Comparison of ENCODE assay signal across 18 cellular contexts in the genomic region with DNA sequence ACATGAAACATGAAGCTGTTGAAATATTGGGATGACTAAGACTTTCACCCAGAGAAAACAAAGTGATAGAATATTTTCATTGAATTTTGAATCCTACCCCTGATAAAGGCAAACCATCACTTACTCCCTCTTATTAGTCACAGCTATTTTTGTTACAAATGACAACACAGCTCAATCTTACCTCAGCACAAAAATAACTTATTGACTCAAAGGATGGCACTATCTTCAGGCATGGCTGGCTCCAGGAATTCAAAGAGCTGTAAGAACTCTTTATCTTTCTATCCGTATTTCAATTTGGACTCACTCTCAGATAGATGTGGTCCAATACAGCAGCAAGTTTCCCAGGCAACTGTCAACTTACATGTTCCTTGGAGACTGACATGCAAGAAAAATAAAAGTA.
DNase-seq lines count a peak whose midpoint lies in the region; ATAC-seq and TF ChIP-seq lines count a peak whose summit lies in the region.
"Had no signal": no experiment of that assay in that cellular context is flagged by ENCODE, and none has a peak within 500 bp of the region (broad histone marks: within the 10 kb centered on the region; RNA-seq: fewer than 3 reads in every experiment).

No MANE protein-coding gene starts in this region.

- H3K4me1 ChIP-seq in psoas muscle: no peaks in the 10 kb centered on the region
- H3K4me1 ChIP-seq: BLaER1 had no signal

- TF ChIP-seq CTCF in psoas muscle (IDR thresholded peaks at IDR 0.05): no peak

- no peaks in the 10 kb centered on the region for H3K9me3 Mint-ChIP-seq in activated CD4-positive, alpha-beta T cell treated with anti-CD3 and anti-CD28 coated beads, Interleukin-2, amount 10 ng/mL, durations not matched to agents 24 days and 14 days
- H3K9me3 Mint-ChIP-seq in activated CD4-positive, alpha-beta T cell treated with anti-CD3 and anti-CD28 coated beads, Interleukin-2, amount 10 ng/mL, durations not matched to agents 7 days and 5 days: no peaks in the 10 kb centered on the region
- no peaks in the 10 kb centered on the region for H3K9me3 Mint-ChIP-seq in activated T-helper 1 cell treated with anti-CD3 and anti-CD28 coated beads, Interleukin-12 subunit alpha, Interleukin-12 subunit beta, Interleukin-2, Interleukin-4 antibody, amounts not matched to agents 30 ng/mL and 10 ng/mL and 1 ng/mL, durations not matched to agents 14 hours and 24 hours and 36 hours
- H3K9me3 Mint-ChIP-seq: H9, IgD-negative memory B cell had no signal

- no peak overlapping the region for H3K27ac ChIP-seq in psoas muscle
- H3K27ac ChIP-seq: 22Rv1, BLaER1 had no signal

- intact Hi-C loops in activated CD4-positive, alpha-beta T cell treated with anti-CD3 and anti-CD28 coated beads, Interleukin-2, amount 10 ng/mL, durations not matched to agents 24 days and 14 days (cut with micrococcal nuclease): no loop called here
- intact Hi-C loops in psoas muscle (cut with DNase I) (no loop called here), cardiac septum (cut with DNase I) (no loop called here)
- intact Hi-C loops in activated T-helper 1 cell treated with anti-CD3 and anti-CD28 coated beads, Interleukin-12 subunit alpha, Interleukin-12 subunit beta, Interleukin-2, Interleukin-4 antibody, amounts not matched to agents 30 ng/mL and 10 ng/mL and 1 ng/mL, durations not matched to agents 14 hours and 24 hours and 36 hours (cut with micrococcal nuclease): no loop called here

- H3K4me3 ChIP-seq in psoas muscle: no peak overlapping the region
- H3K4me3 ChIP-seq: BLaER1, GM12878 had no signal

- H3K9me3 ChIP-seq in psoas muscle: no peaks in the 10 kb centered on the region
- H3K9me3 ChIP-seq: BLaER1 had no signal

- H3K27ac Mint-ChIP-seq in activated CD4-positive, alpha-beta T cell treated with anti-CD3 and anti-CD28 coated beads, Interleukin-2, amount 10 ng/mL, durations not matched to agents 24 days and 14 days: no peak overlapping the region
- no peak overlapping the region for H3K27ac Mint-ChIP-seq in activated CD4-positive, alpha-beta T cell treated with anti-CD3 and anti-CD28 coated beads, Interleukin-2, amount 10 ng/mL, durations not matched to agents 7 days and 5 days
- H3K27ac Mint-ChIP-seq in activated T-helper 1 cell treated with anti-CD3 and anti-CD28 coated beads, Interleukin-12 subunit alpha, Interleukin-12 subunit beta, Interleukin-2, Interleukin-4 antibody, amounts not matched to agents 30 ng/mL and 10 ng/mL and 1 ng/mL, durations not matched to agents 14 hours and 24 hours and 36 hours: no peak overlapping the region
- H3K27ac Mint-ChIP-seq: CD14-positive monocyte; CD4-positive, alpha-beta memory T cell; H9; IgD-negative memory B cell had no signal

- H3K4me1 Mint-ChIP-seq in activated CD4-positive, alpha-beta T cell treated with anti-CD3 and anti-CD28 coated beads, Interleukin-2, amount 10 ng/mL, durations not matched to agents 24 days and 14 days: no peaks in the 10 kb centered on the region
- no peaks in the 10 kb centered on the region for H3K4me1 Mint-ChIP-seq in activated CD4-positive, alpha-beta T cell treated with anti-CD3 and anti-CD28 coated beads, Interleukin-2, amount 10 ng/mL, durations not matched to agents 7 days and 5 days
- no peaks in the 10 kb centered on the region for H3K4me1 Mint-ChIP-seq in activated T-helper 1 cell treated with anti-CD3 and anti-CD28 coated beads, Interleukin-12 subunit alpha, Interleukin-12 subunit beta, Interleukin-2, Interleukin-4 antibody, amounts not matched to agents 30 ng/mL and 10 ng/mL and 1 ng/mL, durations not matched to agents 14 hours and 24 hours and 36 hours (ENCODE audit: low read depth)
- H3K4me1 Mint-ChIP-seq: CD14-positive monocyte; CD4-positive, alpha-beta memory T cell; H9; IgD-negative memory B cell had no signal

- WGBS in psoas muscle, 3 donors: 24 to 65% (median 38%) methylated on average over 1 of the region's 1 CpG

- ATAC-seq in psoas muscle (peak in 3 of 4 donors; percentile 30 to 51 (median 37)), GM19023 (IDR thresholded peaks at IDR 0.05; ENCODE audit: unreplicated experiment) (no peak)
- ATAC-seq: GM12878, HepG2 had no signal

- no peaks in the 10 kb centered on the region for H3K27me3 Mint-ChIP-seq in activated CD4-positive, alpha-beta T cell treated with anti-CD3 and anti-CD28 coated beads, Interleukin-2, amount 10 ng/mL, durations not matched to agents 24 days and 14 days
- H3K27me3 Mint-ChIP-seq in activated CD4-positive, alpha-beta T cell treated with anti-CD3 and anti-CD28 coated beads, Interleukin-2, amount 10 ng/mL, durations not matched to agents 7 days and 5 days: no peaks in the 10 kb centered on the region
- H3K27me3 Mint-ChIP-seq in activated T-helper 1 cell treated with anti-CD3 and anti-CD28 coated beads, Interleukin-12 subunit alpha, Interleukin-12 subunit beta, Interleukin-2, Interleukin-4 antibody, amounts not matched to agents 30 ng/mL and 10 ng/mL and 1 ng/mL, durations not matched to agents 14 hours and 24 hours and 36 hours (ENCODE audit: insufficient read depth): no peaks in the 10 kb centered on the region
- H3K27me3 Mint-ChIP-seq: CD4-positive, alpha-beta memory T cell; IgD-negative memory B cell had no signal

- H3K36me3 Mint-ChIP-seq in activated CD4-positive, alpha-beta T cell treated with anti-CD3 and anti-CD28 coated beads, Interleukin-2, amount 10 ng/mL, durations not matched to agents 24 days and 14 days (ENCODE audit: low read depth): no peaks in the 10 kb centered on the region
- no peaks in the 10 kb centered on the region for H3K36me3 Mint-ChIP-seq in activated CD4-positive, alpha-beta T cell treated with anti-CD3 and anti-CD28 coated beads, Interleukin-2, amount 10 ng/mL, durations not matched to agents 7 days and 5 days (ENCODE audit: low read depth)
- H3K36me3 Mint-ChIP-seq in activated T-helper 1 cell treated with anti-CD3 and anti-CD28 coated beads, Interleukin-12 subunit alpha, Interleukin-12 subunit beta, Interleukin-2, Interleukin-4 antibody, amounts not matched to agents 30 ng/mL and 10 ng/mL and 1 ng/mL, durations not matched to agents 14 hours and 24 hours and 36 hours (ENCODE audit: low read depth): no peaks in the 10 kb centered on the region
- H3K36me3 Mint-ChIP-seq: CD14-positive monocyte; CD4-positive, alpha-beta memory T cell; IgD-negative memory B cell had no signal

- H3K27me3 ChIP-seq in psoas muscle (ENCODE audit: insufficient read depth in 3 of 3, low read length in 2 of 3): no peaks in the 10 kb centered on the region
- H3K27me3 ChIP-seq: BLaER1 had no signal

- no peak overlapping the region for H3K4me3 Mint-ChIP-seq in activated CD4-positive, alpha-beta T cell treated with anti-CD3 and anti-CD28 coated beads, Interleukin-2, amount 10 ng/mL, durations not matched to agents 24 days and 14 days
- H3K4me3 Mint-ChIP-seq in activated CD4-positive, alpha-beta T cell treated with anti-CD3 and anti-CD28 coated beads, Interleukin-2, amount 10 ng/mL, durations not matched to agents 7 days and 5 days: no peak overlapping the region
- no peak overlapping the region for H3K4me3 Mint-ChIP-seq in activated T-helper 1 cell treated with anti-CD3 and anti-CD28 coated beads, Interleukin-12 subunit alpha, Interleukin-12 subunit beta, Interleukin-2, Interleukin-4 antibody, amounts not matched to agents 30 ng/mL and 10 ng/mL and 1 ng/mL, durations not matched to agents 14 hours and 24 hours and 36 hours
- H3K4me3 Mint-ChIP-seq: CD14-positive monocyte; CD4-positive, alpha-beta memory T cell; H9; IgD-negative memory B cell had no signal

- DNase-seq in activated CD4-positive, alpha-beta T cell treated with anti-CD3 and anti-CD28 coated beads, Interleukin-2, amount 10 ng/mL, durations not matched to agents 24 days and 14 days: peak; percentile 19
- no peak for DNase-seq in activated CD4-positive, alpha-beta T cell treated with anti-CD3 and anti-CD28 coated beads, Interleukin-2, amount 10 ng/mL, durations not matched to agents 7 days and 5 days
- DNase-seq in glomerular visceral epithelial cell (ENCODE audit: extremely low spot score) (peak; percentile 39), psoas muscle (no peak), cardiac septum (ENCODE audit: low spot score) (no peak), mesenteric fat pad (ENCODE audit: low spot score) (no peak)
- no peak for DNase-seq in activated T-helper 1 cell treated with anti-CD3 and anti-CD28 coated beads, Interleukin-12 subunit alpha, Interleukin-12 subunit beta, Interleukin-2, Interleukin-4 antibody, amounts not matched to agents 30 ng/mL and 10 ng/mL and 1 ng/mL, durations not matched to agents 14 hours and 24 hours and 36 hours (ENCODE audit: low spot score)
- DNase-seq: Calu3; CD4-positive, alpha-beta memory T cell; DMS79 treated with DMSO at 0.1 percent for 48 hours; H9 had no signal

- POLR2A ChIA-PET in activated CD4-positive, alpha-beta T cell treated with anti-CD3 and anti-CD28 coated beads, Interleukin-2, amount 10 ng/mL, durations not matched to agents 7 days and 5 days (lab: Charles Lee): no interaction called here

- no peaks in the 10 kb centered on the region for H3K36me3 ChIP-seq in psoas muscle (ENCODE audit: insufficient read depth in 1 of 2, low read depth in 1 of 2)
- H3K36me3 ChIP-seq: BLaER1 had no signal

- CTCF ChIA-PET in activated CD4-positive, alpha-beta T cell treated with anti-CD3 and anti-CD28 coated beads, Interleukin-2, amount 10 ng/mL, durations not matched to agents 7 days and 5 days (lab: Charles Lee): no interaction called here

Comparison
In these comparisons a context has a peak if more than half of its experiments do, and no peak if none do; other contexts are left out.
1. DNase-seq: peak in activated CD4-positive, alpha-beta T cell treated with anti-CD3 and anti-CD28 coated beads, Interleukin-2, amount 10 ng/mL, durations not matched to agents 24 days and 14 days (single experiment) and glomerular visceral epithelial cell (single experiment); none in activated CD4-positive, alpha-beta T cell treated with anti-CD3 and anti-CD28 coated beads, Interleukin-2, amount 10 ng/mL, durations not matched to agents 7 days and 5 days (single experiment), psoas muscle (0 of 2), cardiac septum (single experiment), activated T-helper 1 cell treated with anti-CD3 and anti-CD28 coated beads, Interleukin-12 subunit alpha, Interleukin-12 subunit beta, Interleukin-2, Interleukin-4 antibody, amounts not matched to agents 30 ng/mL and 10 ng/mL and 1 ng/mL, durations not matched to agents 14 hours and 24 hours and 36 hours (single experiment) and mesenteric fat pad (single experiment).